Comparison of ENCODE assay signal across 23 cellular contexts in the genomic region with DNA sequence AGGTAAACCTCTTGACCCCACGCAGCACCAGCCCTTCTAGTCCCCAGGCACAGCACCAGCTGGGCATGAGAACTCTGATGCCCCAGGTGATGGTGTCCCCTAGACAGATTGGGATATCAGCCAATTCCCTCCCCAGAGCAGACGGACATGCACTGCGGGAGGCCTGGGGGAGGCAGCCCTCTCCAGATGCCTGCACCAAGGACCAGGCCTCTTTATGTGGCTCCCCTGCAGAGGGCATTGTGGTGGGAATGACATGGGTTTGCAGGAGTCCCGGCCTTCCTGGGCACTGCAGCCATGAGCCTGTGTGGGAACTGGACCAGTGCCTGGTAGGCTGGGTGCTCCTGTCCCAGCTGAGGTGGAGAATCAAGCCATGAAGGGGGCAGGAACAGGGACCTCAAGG. TPM values are rescaled to one million over a fixed set of nuclear protein-coding genes. Genes with fewer than 3 reads are reported as not detected.
A peak's percentile ranks its signal among the peaks of the same experiment; 100 is the strongest.
DNase-seq lines count a peak whose midpoint lies in the region; ATAC-seq and TF ChIP-seq lines count a peak whose summit lies in the region.
"Had no signal": no experiment of that assay in that cellular context is flagged by ENCODE, and none has a peak within 500 bp of the region (broad histone marks: within the 10 kb centered on the region; RNA-seq: fewer than 3 reads in every experiment).

No MANE protein-coding gene starts in this region.

- H3K4me3 ChIP-seq in neural progenitor cell (no peak overlapping the region), right atrium auricular region (no peak overlapping the region)
- H3K4me3 ChIP-seq: esophagus squamous epithelium, gastrocnemius medialis, smooth muscle cell, tibial artery had no signal

- H3K27me3 ChIP-seq in neural progenitor cell (no peaks in the 10 kb centered on the region), right atrium auricular region (no peaks in the 10 kb centered on the region)
- H3K27me3 ChIP-seq: esophagus squamous epithelium, gastrocnemius medialis, tibial artery had no signal

- peak; percentile 19 for DNase-seq in COR-L47 (lab: John Stamatoyannopoulos, UW)
- DNase-seq in NCI-H146 (lab: John Stamatoyannopoulos, UW) = peak; percentile 53
- no peak for DNase-seq in neural progenitor cell (ENCODE audit: low spot score)
- no peak for DNase-seq in right atrium auricular region (ENCODE audit: low spot score)
- DNase-seq: activated CD4-positive, alpha-beta T cell treated with anti-CD3 and anti-CD28 coated beads, Interleukin-2, amount 10 ng/mL, durations not matched to agents 24 days and 14 days; activated CD8-positive, alpha-beta memory T cell treated with anti-CD3 and anti-CD28 coated beads, Interleukin-2, amount 10 ng/mL, durations not matched to agents 7 days and 5 days; DND-41; effector memory CD8-positive, alpha-beta T cell; esophagus squamous epithelium; gastrocnemius medialis; kidney glomerular epithelial cell; mammary epithelial cell; NCI-H1930; stimulated activated CD4-positive, alpha-beta T cell treated with anti-CD3 and anti-CD28 coated beads, Interleukin-2, amount 100 ng/mL, for 48 hours; tibial artery had no signal

- no peaks in the 10 kb centered on the region for H3K79me2 ChIP-seq in neural progenitor cell (ENCODE audit: low read depth)

- no peak overlapping the region for H3K4me3 Mint-ChIP-seq in neural progenitor cell
- H3K4me3 Mint-ChIP-seq: activated CD4-positive, alpha-beta T cell treated with anti-CD3 and anti-CD28 coated beads, Interleukin-2, amount 10 ng/mL, durations not matched to agents 24 days and 14 days; activated CD8-positive, alpha-beta memory T cell treated with anti-CD3 and anti-CD28 coated beads, Interleukin-2, amount 10 ng/mL, durations not matched to agents 7 days and 5 days; effector memory CD8-positive, alpha-beta T cell; stimulated activated naive CD8-positive, alpha-beta T cell treated with anti-CD3 and anti-CD28 coated beads, Interleukin-15, Interleukin-2, amounts not matched to agents 100 ng/mL and 50 ng/mL, for 24 hours; T-helper 1 cell treated with Interleukin-12 subunit alpha and Interleukin-12 subunit beta and Interleukin-4 antibody, amounts not matched to agents 30 μg/mL and 1 μg/mL, for 36 hours had no signal

- H3K27ac Mint-ChIP-seq in neural progenitor cell = peak overlapping the region; percentile 83
- H3K27ac Mint-ChIP-seq: activated CD4-positive, alpha-beta T cell treated with anti-CD3 and anti-CD28 coated beads, Interleukin-2, amount 10 ng/mL, durations not matched to agents 24 days and 14 days; activated CD8-positive, alpha-beta memory T cell treated with anti-CD3 and anti-CD28 coated beads, Interleukin-2, amount 10 ng/mL, durations not matched to agents 7 days and 5 days; stimulated activated naive CD8-positive, alpha-beta T cell treated with anti-CD3 and anti-CD28 coated beads, Interleukin-15, Interleukin-2, amounts not matched to agents 100 ng/mL and 50 ng/mL, for 24 hours; T-helper 1 cell treated with Interleukin-12 subunit alpha and Interleukin-12 subunit beta and Interleukin-4 antibody, amounts not matched to agents 30 μg/mL and 1 μg/mL, for 36 hours had no signal

- peaks cover 24% of the 10 kb centered on the region for H3F3A ChIP-seq in neural progenitor cell (ENCODE audit: low read depth)

- no peak overlapping the region for H3K4me2 ChIP-seq in neural progenitor cell
- H3K4me2 ChIP-seq: smooth muscle cell had no signal

- H3K9me3 ChIP-seq in neural progenitor cell (ENCODE audit: low read depth) = no peaks in the 10 kb centered on the region
- H3K9me3 ChIP-seq in right atrium auricular region = no peaks in the 10 kb centered on the region
- H3K9me3 ChIP-seq: esophagus squamous epithelium, gastrocnemius medialis, tibial artery had no signal

- peaks cover 34% of the 10 kb centered on the region for H3K4me1 ChIP-seq in neural progenitor cell
- no peaks in the 10 kb centered on the region for H3K4me1 ChIP-seq in right atrium auricular region
- H3K4me1 ChIP-seq: gastrocnemius medialis, tibial artery had no signal

- peak overlapping the region; percentile 39 for H3K27ac ChIP-seq in angular gyrus (ENCODE audit: low read depth, low read length)
- no peak overlapping the region for H3K27ac ChIP-seq in neural progenitor cell
- H3K27ac ChIP-seq in right atrium auricular region = no peak overlapping the region
- H3K27ac ChIP-seq: esophagus squamous epithelium, gastrocnemius medialis, tibial artery had no signal

- H3K9me3 Mint-ChIP-seq in neural progenitor cell = no peaks in the 10 kb centered on the region
- H3K9me3 Mint-ChIP-seq: activated CD4-positive, alpha-beta T cell treated with anti-CD3 and anti-CD28 coated beads, Interleukin-2, amount 10 ng/mL, durations not matched to agents 24 days and 14 days; activated naive CD4-positive, alpha-beta T cell treated with anti-CD3 and anti-CD28 coated beads, Interleukin-2, amount 50 U/mL, for 72 hours; effector memory CD8-positive, alpha-beta T cell; stimulated activated naive CD8-positive, alpha-beta T cell treated with anti-CD3 and anti-CD28 coated beads, Interleukin-15, Interleukin-2, amounts not matched to agents 100 ng/mL and 50 ng/mL, for 24 hours; T-helper 1 cell treated with Interleukin-12 subunit alpha and Interleukin-12 subunit beta and Interleukin-4 antibody, amounts not matched to agents 30 μg/mL and 1 μg/mL, for 36 hours had no signal

- H3K36me3 ChIP-seq in neural progenitor cell (no peaks in the 10 kb centered on the region), right atrium auricular region (peaks cover 44% of the 10 kb centered on the region)

- peaks cover 4% of the 10 kb centered on the region for H3K27me3 Mint-ChIP-seq in neural progenitor cell (ENCODE audit: insufficient read depth, low read depth)
- H3K27me3 Mint-ChIP-seq: activated CD4-positive, alpha-beta T cell treated with anti-CD3 and anti-CD28 coated beads, Interleukin-2, amount 10 ng/mL, durations not matched to agents 24 days and 14 days; activated CD8-positive, alpha-beta memory T cell treated with anti-CD3 and anti-CD28 coated beads, Interleukin-2, amount 10 ng/mL, durations not matched to agents 7 days and 5 days; effector memory CD8-positive, alpha-beta T cell; stimulated activated naive CD8-positive, alpha-beta T cell treated with anti-CD3 and anti-CD28 coated beads, Interleukin-15, Interleukin-2, amounts not matched to agents 100 ng/mL and 50 ng/mL, for 24 hours had no signal

- peaks cover 13% of the 10 kb centered on the region for H3K36me3 Mint-ChIP-seq in neural progenitor cell
- H3K36me3 Mint-ChIP-seq: activated CD8-positive, alpha-beta memory T cell treated with anti-CD3 and anti-CD28 coated beads, Interleukin-2, amount 10 ng/mL, durations not matched to agents 7 days and 5 days; activated naive CD4-positive, alpha-beta T cell treated with anti-CD3 and anti-CD28 coated beads, Interleukin-2, amount 50 U/mL, for 72 hours had no signal

- ATAC-seq in GM19351 (IDR thresholded peaks at IDR 0.05; ENCODE audit: unreplicated experiment) (no peak), GM18519 (IDR thresholded peaks at IDR 0.05; ENCODE audit: low FRiP score, unreplicated experiment) (no peak), esophagus mucosa (no peak)
- ATAC-seq: activated CD8-positive, alpha-beta memory T cell treated with anti-CD3 and anti-CD28 coated beads, Interleukin-2, amount 10 ng/mL, durations not matched to agents 7 days and 5 days; activated naive CD4-positive, alpha-beta T cell treated with anti-CD3 and anti-CD28 coated beads, Interleukin-2, amount 50 U/mL, for 72 hours; effector memory CD8-positive, alpha-beta T cell; gastrocnemius medialis had no signal

- no peak for TF ChIP-seq CTCF in neural progenitor cell (IDR thresholded peaks at IDR 0.05)
- no peak for TF ChIP-seq CTCF in right atrium auricular region (IDR thresholded peaks at IDR 0.05)

- H4K20me1 ChIP-seq in neural progenitor cell (ENCODE audit: low read depth) = no peaks in the 10 kb centered on the region

- H2AFZ ChIP-seq in neural progenitor cell (replicated peaks) = no peak overlapping the region

- H3K4me1 Mint-ChIP-seq in neural progenitor cell = peaks cover 28% of the 10 kb centered on the region
- H3K4me1 Mint-ChIP-seq: activated CD4-positive, alpha-beta T cell treated with anti-CD3 and anti-CD28 coated beads, Interleukin-2, amount 10 ng/mL, durations not matched to agents 24 days and 14 days; activated CD8-positive, alpha-beta memory T cell treated with anti-CD3 and anti-CD28 coated beads, Interleukin-2, amount 10 ng/mL, durations not matched to agents 7 days and 5 days had no signal

- no peak overlapping the region for H3K9ac ChIP-seq in neural progenitor cell

RNA-seq across cellular contexts. Expression of a gene that starts 25.9 kb away (rescaled TPM):
- total RNA-seq in neural progenitor cell (ENCODE audit: low replicate concordance) = 18.0 and 39.0 TPM in 2 replicates
- 10 to 100 TPM; 17.0 to 29.6 TPM for total RNA-seq in right atrium auricular region
- total RNA-seq in esophagus mucosa = 21.3 TPM

RNA-seq across cellular contexts. Expression of a gene that starts 55.9 kb away (rescaled TPM):
- 53.9 and 74.0 TPM in 2 replicates for total RNA-seq in neural progenitor cell (ENCODE audit: low replicate concordance)
- total RNA-seq in right atrium auricular region = 10 to 100 TPM; 11.5 to 12.3 TPM
- total RNA-seq in esophagus mucosa = 12.8 TPM

RNA-seq across cellular contexts. Expression of a gene that starts 59.3 kb away (rescaled TPM):
- total RNA-seq in neural progenitor cell (ENCODE audit: low replicate concordance) (44.7 and 61.4 TPM in 2 replicates), right atrium auricular region (10 to 100 TPM; 39.7 to 42.6 TPM), esophagus mucosa (112 TPM)

Comparison
In these comparisons a context has a peak if more than half of its experiments do, and no peak if none do; other contexts are left out.
1. DNase-seq: peak in COR-L47 (single experiment) and NCI-H146 (single experiment); none in neural progenitor cell (single experiment) and right atrium auricular region (single experiment).